8 cellular contexts compared by ENCODE assay signal in the genomic region with DNA sequence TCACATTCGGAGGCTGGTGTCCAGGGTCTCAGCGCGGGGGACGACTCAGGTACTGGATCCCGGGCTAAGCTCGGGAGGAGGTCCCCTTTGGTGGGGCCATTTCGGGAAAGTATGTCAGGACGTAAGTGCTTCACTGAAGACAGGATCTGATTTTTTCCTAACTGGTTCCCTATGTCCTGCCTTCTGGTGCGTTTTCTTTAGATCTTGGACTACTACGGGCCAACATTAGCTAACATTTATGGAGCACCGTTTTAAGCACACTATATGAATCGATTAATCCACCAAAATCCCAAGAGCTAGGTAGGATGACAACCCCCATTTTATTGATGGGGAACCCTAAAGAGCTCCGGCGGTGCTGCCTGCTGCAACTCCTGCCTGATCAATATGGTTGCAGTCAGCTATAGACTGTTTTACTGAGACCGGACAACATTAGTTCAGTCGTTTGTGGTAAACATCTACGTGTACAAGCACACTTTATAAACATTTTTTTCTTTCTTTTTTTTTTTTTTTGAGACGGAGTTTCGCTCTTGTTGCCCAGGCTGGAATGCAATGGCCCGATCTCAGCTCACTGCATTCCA. TPM values are rescaled to one million over a fixed set of nuclear protein-coding genes. Genes with fewer than 3 reads are reported as not detected.
DNase-seq lines count a peak whose midpoint lies in the region; ATAC-seq, FAIRE-seq and TF ChIP-seq lines count a peak whose summit lies in the region.

No MANE protein-coding gene starts in this region.

- no peak for DNase-seq in activated CD4-positive, alpha-beta T cell treated with anti-CD3 and anti-CD28 coated beads, Interleukin-2, amount 10 ng/mL, durations not matched to agents 24 days and 14 days
- DNase-seq in activated CD4-positive, alpha-beta T cell treated with anti-CD3 and anti-CD28 coated beads for 48 hours = no peak
- DNase-seq in fibroblast of villous mesenchyme (ENCODE audit: low read depth) (no peak), sigmoid colon (no peak), H54 (ENCODE audit: insufficient read length, low spot score) (no peak), midbrain (lab: John Stamatoyannopoulos, UW) (no peak)

- TF ChIP-seq CTCF in fibroblast of villous mesenchyme (IDR thresholded peaks at IDR 0.05; ENCODE audit: insufficient read depth, low read depth, low read length) = no peak
- peak in 1 of 4 experiments; percentile 13 for TF ChIP-seq CTCF in sigmoid colon (IDR thresholded peaks at IDR 0.05)

- H3K4me1 ChIP-seq in sigmoid colon = peaks cover 0 to 35% (median 25%) of the 10 kb centered on the region in 4 donors

- peaks cover 62% of the 10 kb centered on the region for H3K4me1 Mint-ChIP-seq in activated CD4-positive, alpha-beta T cell treated with anti-CD3 and anti-CD28 coated beads, Interleukin-2, amount 10 ng/mL, durations not matched to agents 24 days and 14 days

- H3K4me3 ChIP-seq in fibroblast of villous mesenchyme (ENCODE audit: low read depth, low read length) = peak overlapping the region; percentile 88
- H3K4me3 ChIP-seq in sigmoid colon = peak overlapping the region; percentile 59 to 87 (median 70)

- no peaks in the 10 kb centered on the region for H3K27me3 ChIP-seq in sigmoid colon

- TF ChIP-seq EP300 in sigmoid colon (IDR thresholded peaks at IDR 0.05) = no peak

- H3K4me3 Mint-ChIP-seq in activated CD4-positive, alpha-beta T cell treated with anti-CD3 and anti-CD28 coated beads, Interleukin-2, amount 10 ng/mL, durations not matched to agents 24 days and 14 days = peak overlapping the region; percentile 97

- no peak for TF ChIP-seq POLR2A in sigmoid colon (IDR thresholded peaks at IDR 0.05)
- no peak for TF ChIP-seq POLR2A in H54 (IDR thresholded peaks at IDR 0.05; ENCODE audit: low read depth, low read length)

- FAIRE-seq in H54 (lab: Jason Lieb, UNC) = no peak

- H3K9me3 Mint-ChIP-seq in activated CD4-positive, alpha-beta T cell treated with anti-CD3 and anti-CD28 coated beads, Interleukin-2, amount 10 ng/mL, durations not matched to agents 24 days and 14 days = peaks cover 4% of the 10 kb centered on the region

- peak; percentile 41 for ATAC-seq in SK-N-SH treated with all-trans-retinoic acid at 6 μM for 48 hours
- no peak for ATAC-seq in GM18909 (IDR thresholded peaks at IDR 0.05; ENCODE audit: poor library complexity, unreplicated experiment)

- H3K27ac ChIP-seq in sigmoid colon = peak overlapping the region; percentile 61 to 93 (median 84)

- 2 to 6% methylated on average over 20 of the region's 20 CpGs for WGBS in sigmoid colon, 2 donors

- no peaks in the 10 kb centered on the region for H3K9me3 ChIP-seq in sigmoid colon

- peaks cover 58% of the 10 kb centered on the region for H3K36me3 Mint-ChIP-seq in activated CD4-positive, alpha-beta T cell treated with anti-CD3 and anti-CD28 coated beads, Interleukin-2, amount 10 ng/mL, durations not matched to agents 24 days and 14 days (ENCODE audit: low read depth)

- intact Hi-C loops in activated CD4-positive, alpha-beta T cell treated with anti-CD3 and anti-CD28 coated beads, Interleukin-2, amount 10 ng/mL, durations not matched to agents 24 days and 14 days (cut with micrococcal nuclease) = loop anchor here (1.0 to 2.0 kb wide), 2 partner anchors 18 to 24 kb away; partner anchors contain the start of genes SLC3A2 and WDR74
- intact Hi-C loops in sigmoid colon (cut with DNase I) = loop anchor here (2.0 kb wide), 1 partner anchor 24 kb away; the partner anchor contains the start of gene SLC3A2

- H3K36me3 ChIP-seq in sigmoid colon = peaks cover 7 to 36% (median 25%) of the 10 kb centered on the region in 4 donors

- H3K27me3 Mint-ChIP-seq in activated CD4-positive, alpha-beta T cell treated with anti-CD3 and anti-CD28 coated beads, Interleukin-2, amount 10 ng/mL, durations not matched to agents 24 days and 14 days = peaks cover 7% of the 10 kb centered on the region

- H3K27ac Mint-ChIP-seq in activated CD4-positive, alpha-beta T cell treated with anti-CD3 and anti-CD28 coated beads, Interleukin-2, amount 10 ng/mL, durations not matched to agents 24 days and 14 days = peak overlapping the region; percentile 98

TF ChIP-seq in SK-N-SH treated with all-trans-retinoic acid at 6 μM for 48 hours, 23 proteins besides CTCF, POLR2A, EP300 and RAD21:
- TF ChIP-seq PATZ1 (CRISPR knock-in tag; IDR thresholded peaks at IDR 0.05; ENCODE audit: borderline replicate concordance) (no peak), ZNF565 (CRISPR knock-in tag; conservative IDR thresholded peaks at IDR 0.05; ENCODE audit: low read depth) (no peak), SNAI2 (CRISPR knock-in tag; IDR thresholded peaks at IDR 0.05) (no peak), ZNF8 (CRISPR knock-in tag; IDR thresholded peaks at IDR 0.05) (no peak), ESRRG (CRISPR knock-in tag; IDR thresholded peaks at IDR 0.05) (no peak)
- TF ChIP-seq, protein P1, sequence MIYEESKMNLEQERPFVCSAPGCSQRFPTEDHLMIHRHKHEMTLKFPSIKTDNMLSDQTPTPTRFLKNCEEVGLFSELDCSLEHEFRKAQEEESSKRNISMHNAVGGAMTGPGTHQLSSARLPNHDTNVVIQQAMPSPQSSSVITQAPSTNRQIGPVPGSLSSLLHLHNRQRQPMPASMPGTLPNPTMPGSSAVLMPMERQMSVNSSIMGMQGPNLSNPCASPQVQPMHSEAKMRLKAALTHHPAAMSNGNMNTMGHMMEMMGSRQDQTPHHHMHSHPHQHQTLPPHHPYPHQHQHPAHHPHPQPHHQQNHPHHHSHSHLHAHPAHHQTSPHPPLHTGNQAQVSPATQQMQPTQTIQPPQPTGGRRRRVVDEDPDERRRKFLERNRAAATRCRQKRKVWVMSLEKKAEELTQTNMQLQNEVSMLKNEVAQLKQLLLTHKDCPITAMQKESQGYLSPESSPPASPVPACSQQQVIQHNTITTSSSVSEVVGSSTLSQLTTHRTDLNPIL (CRISPR knock-in tag; IDR thresholded peaks at IDR 0.05; ENCODE audit: low read depth) = no peak

RNA-seq across cellular contexts. Expression of gene WDR74, which starts 17.0 kb away (rescaled TPM):
- total RNA-seq in activated CD4-positive, alpha-beta T cell treated with anti-CD3 and anti-CD28 coated beads, Interleukin-2, amount 10 ng/mL, durations not matched to agents 24 days and 14 days = 145 and 153 TPM in 2 replicates
- total RNA-seq in fibroblast of villous mesenchyme (36.1 and 39.7 TPM in 2 replicates), sigmoid colon (10 to 100 TPM; 22.8 to 39.7 (median 34.7) TPM)
- 10 to 100 TPM; 11.6 to 47.6 (median 24.0) TPM for polyA plus RNA-seq in sigmoid colon

RNA-seq across cellular contexts. Expression of gene TEX54, which starts 23.8 kb away (rescaled TPM):
- total RNA-seq in activated CD4-positive, alpha-beta T cell treated with anti-CD3 and anti-CD28 coated beads, Interleukin-2, amount 10 ng/mL, durations not matched to agents 24 days and 14 days = 0.79 and 2.0 TPM in 2 replicates
- total RNA-seq in fibroblast of villous mesenchyme = not detected in 2 replicates
- 1 to 10 TPM in 1 of 4 donors, not detected in 3; 2.1 TPM for total RNA-seq in sigmoid colon
- not detected for polyA plus RNA-seq in sigmoid colon

RNA-seq across cellular contexts. Expression of gene SLC3A2, which starts 24.3 kb away (rescaled TPM):
- total RNA-seq in activated CD4-positive, alpha-beta T cell treated with anti-CD3 and anti-CD28 coated beads, Interleukin-2, amount 10 ng/mL, durations not matched to agents 24 days and 14 days = 364 and 379 TPM in 2 replicates
- total RNA-seq in fibroblast of villous mesenchyme = 117 and 190 TPM in 2 replicates
- total RNA-seq in sigmoid colon = 10 to 100 TPM; 44.0 to 70.4 (median 50.4) TPM
- polyA plus RNA-seq in sigmoid colon = 100 to 1,000 TPM in 1 of 3 donors, 10 to 100 TPM in 2; 16.8 to 128 (median 39.1) TPM

RNA-seq across cellular contexts. Expression of gene STX5, which starts 24.6 kb away (rescaled TPM):
- total RNA-seq in activated CD4-positive, alpha-beta T cell treated with anti-CD3 and anti-CD28 coated beads, Interleukin-2, amount 10 ng/mL, durations not matched to agents 24 days and 14 days = 28.1 and 33.5 TPM in 2 replicates
- total RNA-seq in fibroblast of villous mesenchyme (35.1 and 47.5 TPM in 2 replicates), sigmoid colon (10 to 100 TPM; 27.1 to 37.8 (median 31.2) TPM)
- polyA plus RNA-seq in sigmoid colon = 10 to 100 TPM; 27.8 to 31.2 (median 28.9) TPM

RNA-seq across cellular contexts. Expression of gene NXF1, which starts 51.2 kb away (rescaled TPM):
- total RNA-seq in activated CD4-positive, alpha-beta T cell treated with anti-CD3 and anti-CD28 coated beads, Interleukin-2, amount 10 ng/mL, durations not matched to agents 24 days and 14 days = 133 and 147 TPM in 2 replicates
- total RNA-seq in fibroblast of villous mesenchyme (28.3 and 33.2 TPM in 2 replicates), sigmoid colon (10 to 100 TPM; 33.2 to 68.1 (median 43.0) TPM)
- polyA plus RNA-seq in sigmoid colon = 10 to 100 TPM; 20.3 to 63.3 (median 22.8) TPM
